ENCODE assay signal across 8 cellular contexts in genomic region chr3:57557088-57557537, GRCh38. TPM values are rescaled to one million over a fixed set of nuclear protein-coding genes. Genes with fewer than 3 reads are reported as not detected.
DNase-seq lines count a peak whose midpoint lies in the region; ATAC-seq and TF ChIP-seq lines count a peak whose summit lies in the region.

No MANE protein-coding gene starts in this region.

- H3K27me3 Mint-ChIP-seq in activated CD4-positive, alpha-beta memory T cell treated with anti-CD3 and anti-CD28 coated beads for 36 hours = no peaks in the 10 kb centered on the region
- H3K27me3 Mint-ChIP-seq in nephron (ENCODE audit: low read depth) = no peaks in the 10 kb centered on the region

- intact Hi-C loops in activated CD4-positive, alpha-beta memory T cell treated with anti-CD3 and anti-CD28 coated beads for 36 hours (cut with micrococcal nuclease) = loop anchor here (2.0 to 5.0 kb wide), 4 partner anchors 136 to 390 kb away; partner anchors contain the start of genes APPL1, DENND6A and IL17RD

- no peaks in the 10 kb centered on the region for H3K9me3 Mint-ChIP-seq in activated CD4-positive, alpha-beta memory T cell treated with anti-CD3 and anti-CD28 coated beads for 36 hours
- H3K9me3 Mint-ChIP-seq in nephron = no peaks in the 10 kb centered on the region

- H3K4me3 ChIP-seq in urinary bladder (ENCODE audit: low read depth, low read length) = peak overlapping the region; percentile 88

- H3K9me3 ChIP-seq in KOPT-K1 (ENCODE audit: insufficient read depth, low read length, poor library complexity, severe bottlenecking) = no peaks in the 10 kb centered on the region

- POLR2A ChIA-PET in activated CD4-positive, alpha-beta memory T cell treated with anti-CD3 and anti-CD28 coated beads for 36 hours (lab: Charles Lee) = interaction anchor here (1.0 to 3.5 kb wide), 4 partner anchors 15 to 136 kb away, joined by 3 to 44 read pairs (median 10); partner anchors contain the start of genes ARF4 and DENND6A

- 1% methylated on average over 29 of the region's 29 CpGs for WGBS in urinary bladder

- peaks cover 32% of the 10 kb centered on the region for H3K36me3 Mint-ChIP-seq in activated CD4-positive, alpha-beta memory T cell treated with anti-CD3 and anti-CD28 coated beads for 36 hours
- peaks cover 20% of the 10 kb centered on the region for H3K36me3 Mint-ChIP-seq in nephron (ENCODE audit: low read depth)

- peak overlapping the region; percentile 87 for H3K27ac ChIP-seq in KOPT-K1 (ENCODE audit: low read depth, low read length, poor library complexity, severe bottlenecking)
- H3K27ac ChIP-seq in epithelial cell of prostate = peak overlapping the region; percentile 84
- H3K27ac ChIP-seq in urinary bladder (ENCODE audit: low read depth) = no peak overlapping the region

- no peak for ATAC-seq in HG02870 (IDR thresholded peaks at IDR 0.05; ENCODE audit: unreplicated experiment)

- no peaks in the 10 kb centered on the region for H3K4me1 ChIP-seq in urinary bladder (ENCODE audit: insufficient read depth)

- DNase-seq in NCI-H748 (lab: John Stamatoyannopoulos, UW; ENCODE audit: unreplicated experiment) (peak; percentile 14), NCI-H748 treated with DMSO at 0.1 percent for 48 hours (lab: John Stamatoyannopoulos, UW) (no peak), epithelial cell of prostate (ENCODE audit: low read depth, low spot score) (no peak)
- peak; percentile 65 for DNase-seq in activated CD4-positive, alpha-beta memory T cell treated with anti-CD3 and anti-CD28 coated beads for 36 hours

- H3K4me1 Mint-ChIP-seq in activated CD4-positive, alpha-beta memory T cell treated with anti-CD3 and anti-CD28 coated beads for 36 hours (ENCODE audit: low read depth) = peaks cover 42% of the 10 kb centered on the region
- H3K4me1 Mint-ChIP-seq in nephron = peaks cover 26% of the 10 kb centered on the region

- H3K36me3 ChIP-seq in KOPT-K1 (ENCODE audit: insufficient read depth, low read length) (peaks cover 47% of the 10 kb centered on the region), urinary bladder (ENCODE audit: insufficient read depth) (no peaks in the 10 kb centered on the region)

- H3K4me3 Mint-ChIP-seq in activated CD4-positive, alpha-beta memory T cell treated with anti-CD3 and anti-CD28 coated beads for 36 hours = peak overlapping the region; percentile 97
- peak overlapping the region; percentile 83 to 99 (median 86) for H3K4me3 Mint-ChIP-seq in nephron

- TF ChIP-seq CTCF in nephron (IDR thresholded peaks at IDR 0.05; ENCODE audit: unreplicated experiment in 3 of 3) = no peak

- CTCF ChIA-PET in activated CD4-positive, alpha-beta memory T cell treated with anti-CD3 and anti-CD28 coated beads for 36 hours (lab: Charles Lee) = interaction anchor here (1.0 to 3.0 kb wide), 5 partner anchors 15 to 199 kb away, joined by 4 to 24 read pairs (median 6); partner anchors contain the start of genes ARF4 and SLMAP

- H3K27ac Mint-ChIP-seq in activated CD4-positive, alpha-beta memory T cell treated with anti-CD3 and anti-CD28 coated beads for 36 hours = peak overlapping the region; percentile 96
- H3K27ac Mint-ChIP-seq in nephron = peak overlapping the region; percentile 92 to 98 (median 93)

RNA-seq across cellular contexts. Expression of gene PDE12, which starts 1.0 kb away (rescaled TPM):
- total RNA-seq in activated CD4-positive, alpha-beta memory T cell treated with anti-CD3 and anti-CD28 coated beads for 36 hours = 10 to 100 TPM; 20.7 to 21.9 TPM
- 9.4 TPM for total RNA-seq in urinary bladder
- 10.2 TPM for polyA plus RNA-seq in urinary bladder

RNA-seq across cellular contexts. Expression of gene DNAH12, which starts 13.0 kb away (rescaled TPM):
- under 1 TPM in 1 of 2 experiments, not detected in 1; 0.14 TPM for total RNA-seq in activated CD4-positive, alpha-beta memory T cell treated with anti-CD3 and anti-CD28 coated beads for 36 hours
- 0.37 TPM for total RNA-seq in urinary bladder
- 0.01 TPM for polyA plus RNA-seq in urinary bladder

RNA-seq across cellular contexts. Expression of gene ARF4, which starts 40.0 kb away (rescaled TPM):
- 10 to 100 TPM; 66.6 to 68.8 TPM for total RNA-seq in activated CD4-positive, alpha-beta memory T cell treated with anti-CD3 and anti-CD28 coated beads for 36 hours
- total RNA-seq in urinary bladder = 296 TPM
- 129 TPM for polyA plus RNA-seq in urinary bladder

Comparison
In these comparisons a context has a peak if more than half of its experiments do, and no peak if none do; other contexts are left out.
1. DNase-seq: peak in NCI-H748 (single experiment) and activated CD4-positive, alpha-beta memory T cell treated with anti-CD3 and anti-CD28 coated beads for 36 hours (single experiment); none in NCI-H748 treated with DMSO at 0.1 percent for 48 hours (single experiment) and epithelial cell of prostate (single experiment).